ENCODE assay signal across 16 cellular contexts in genomic region chrX:30806187-30806728, GRCh38.
"Had no signal": no experiment of that assay in that cellular context is flagged by ENCODE, and none has a peak within 500 bp of the region (broad histone marks: within the 10 kb centered on the region; RNA-seq: fewer than 3 reads in every experiment).

No MANE protein-coding gene starts in this region.

- H3K4me3 Mint-ChIP-seq: endodermal cell, immature natural killer cell had no signal

- H3K9me3 ChIP-seq: mucosa of descending colon, suprapubic skin, thyroid gland, upper lobe of left lung, uterus had no signal

- H3K4me1 Mint-ChIP-seq: endodermal cell; immature natural killer cell; naive thymus-derived CD8-positive, alpha-beta T cell had no signal

- H3K27ac Mint-ChIP-seq: endodermal cell; immature natural killer cell; naive thymus-derived CD8-positive, alpha-beta T cell had no signal

- H3K27me3 ChIP-seq: esophagus muscularis mucosa, suprapubic skin, thyroid gland, upper lobe of left lung, uterus had no signal

- H3K4me3 ChIP-seq: esophagus muscularis mucosa, lung, mucosa of descending colon, suprapubic skin, thyroid gland, upper lobe of left lung, uterus had no signal

- H3K36me3 Mint-ChIP-seq: immature natural killer cell; naive thymus-derived CD8-positive, alpha-beta T cell had no signal

- H3K27ac ChIP-seq: esophagus muscularis mucosa, suprapubic skin, thyroid gland, upper lobe of left lung, uterus had no signal

- H3K27me3 Mint-ChIP-seq: naive thymus-derived CD8-positive, alpha-beta T cell had no signal

- DNase-seq: cerebellar nuclear complex; effector CD4-positive, alpha-beta T cell; endodermal cell; immature natural killer cell; left colon; left ventricle myocardium superior; mucosa of descending colon; naive thymus-derived CD8-positive, alpha-beta T cell; stimulated activated naive CD4-positive, alpha-beta T cell treated with Interleukin-2 at 50 U/mL for 16 hours; thyroid gland; upper lobe of left lung; uterus had no signal

- ATAC-seq: left colon; left ventricle myocardium superior; mucosa of descending colon; naive thymus-derived CD8-positive, alpha-beta T cell; sciatic nerve had no signal

- H3K36me3 ChIP-seq: esophagus muscularis mucosa, suprapubic skin, thyroid gland, upper lobe of left lung, uterus had no signal

- H3K4me1 ChIP-seq: esophagus muscularis mucosa, suprapubic skin, thyroid gland, upper lobe of left lung, uterus had no signal

- H3K9me3 Mint-ChIP-seq: naive thymus-derived CD8-positive, alpha-beta T cell had no signal
